Comparison of ENCODE assay signal across 8 cellular contexts in genomic region chr9:137534256-137535119, GRCh38. TPM values are rescaled to one million over a fixed set of nuclear protein-coding genes. Genes with fewer than 3 reads are reported as not detected.
DNase-seq lines count a peak whose midpoint lies in the region; ATAC-seq and TF ChIP-seq lines count a peak whose summit lies in the region.

No MANE protein-coding gene starts in this region.

- peaks cover 5% of the 10 kb centered on the region for H3K36me3 Mint-ChIP-seq in T-helper 1 cell treated with Interleukin-12 subunit alpha and Interleukin-12 subunit beta and Interleukin-4 antibody, amounts not matched to agents 30 μg/mL and 1 μg/mL, for 36 hours (ENCODE audit: low read depth)
- peaks cover 10% of the 10 kb centered on the region in 2 donors for H3K36me3 Mint-ChIP-seq in naive B cell

- no peak overlapping the region for H3K4me3 Mint-ChIP-seq in T-helper 1 cell treated with Interleukin-12 subunit alpha and Interleukin-12 subunit beta and Interleukin-4 antibody, amounts not matched to agents 30 μg/mL and 1 μg/mL, for 36 hours
- H3K4me3 Mint-ChIP-seq in naive B cell = peak overlapping the region in 5 of 8 donors; percentile 10 to 73 (median 37)

- DNase-seq in AG04449 (ENCODE audit: low read depth, low spot score) = no peak
- peak; percentile 31 for DNase-seq in GM04504 (ENCODE audit: low read depth)
- peak; percentile 84 for DNase-seq in NCI-H2029 treated with DMSO at 0.1 percent for 48 hours (lab: John Stamatoyannopoulos, UW)
- no peak for DNase-seq in epithelial cell of proximal tubule (ENCODE audit: low read depth)
- peak; percentile 28 for DNase-seq in naive B cell

- peaks cover 28% of the 10 kb centered on the region for H3K4me1 Mint-ChIP-seq in T-helper 1 cell treated with Interleukin-12 subunit alpha and Interleukin-12 subunit beta and Interleukin-4 antibody, amounts not matched to agents 30 μg/mL and 1 μg/mL, for 36 hours (ENCODE audit: low read depth)
- H3K4me1 Mint-ChIP-seq in naive B cell = peaks cover 41 to 51% (median 41%) of the 10 kb centered on the region in 3 donors

- peaks cover 11% of the 10 kb centered on the region for H3K9me3 Mint-ChIP-seq in T-helper 1 cell treated with Interleukin-12 subunit alpha and Interleukin-12 subunit beta and Interleukin-4 antibody, amounts not matched to agents 30 μg/mL and 1 μg/mL, for 36 hours
- H3K9me3 Mint-ChIP-seq in naive B cell = peaks cover 5 to 28% (median 11%) of the 10 kb centered on the region in 7 donors

- H3K4me3 ChIP-seq in AG04449 (ENCODE audit: low read depth, low read length) (no peak overlapping the region), epithelial cell of proximal tubule (ENCODE audit: low read depth, low read length) (no peak overlapping the region)

- POLR2A ChIA-PET in AG04449 (lab: Yijun Ruan, JAX) = no interaction called here

- ATAC-seq in naive B cell (ENCODE audit: low read depth in 2 of 2) = peak; percentile 33 to 57
- no peak for ATAC-seq in HG03025 (IDR thresholded peaks at IDR 0.05; ENCODE audit: low FRiP score, unreplicated experiment)
- no peak for ATAC-seq in GM21390 (IDR thresholded peaks at IDR 0.05; ENCODE audit: unreplicated experiment)

- CTCF ChIA-PET in AG04449 (lab: Yijun Ruan, JAX) = interaction anchor here (0.6 to 1.8 kb wide), 23 partner anchors 8 to 269 kb away, joined by 3 to 16 read pairs (median 4); partner anchors contain the start of genes DPH7, MRPL41 and PNPLA7

- peak overlapping the region; percentile 12 for H3K27ac Mint-ChIP-seq in T-helper 1 cell treated with Interleukin-12 subunit alpha and Interleukin-12 subunit beta and Interleukin-4 antibody, amounts not matched to agents 30 μg/mL and 1 μg/mL, for 36 hours
- peak overlapping the region; percentile 44 to 86 (median 76) for H3K27ac Mint-ChIP-seq in naive B cell

- peaks cover 3% of the 10 kb centered on the region for H3K27me3 Mint-ChIP-seq in T-helper 1 cell treated with Interleukin-12 subunit alpha and Interleukin-12 subunit beta and Interleukin-4 antibody, amounts not matched to agents 30 μg/mL and 1 μg/mL, for 36 hours (ENCODE audit: low read depth)
- no peaks in the 10 kb centered on the region for H3K27me3 Mint-ChIP-seq in naive B cell

- TF ChIP-seq CTCF in AG04449 (IDR thresholded peaks at IDR 0.05; ENCODE audit: insufficient read depth, low read length, missing control alignments) = peak; percentile 62
- peak; percentile 77 for TF ChIP-seq CTCF in epithelial cell of proximal tubule (conservative IDR thresholded peaks at IDR 0.05; ENCODE audit: low read depth, low read length)

RNA-seq across cellular contexts. Expression of gene PNPLA7, which starts 15.7 kb away (rescaled TPM):
- total RNA-seq in epithelial cell of proximal tubule = under 0.01 and 0.06 TPM in 2 replicates
- 1 to 10 TPM; 3.0 to 6.5 (median 5.8) TPM for polyA plus RNA-seq in naive B cell (ENCODE audit: low read depth in 6 of 6)

RNA-seq across cellular contexts. Expression of gene MRPL41, which starts 17.2 kb away (rescaled TPM):
- 110 and 125 TPM in 2 replicates for total RNA-seq in epithelial cell of proximal tubule
- polyA plus RNA-seq in naive B cell (ENCODE audit: low read depth in 6 of 6) = 10 to 100 TPM; 13.7 to 21.6 (median 19.9) TPM

RNA-seq across cellular contexts. Expression of gene DPH7, which starts 44.2 kb away (rescaled TPM):
- total RNA-seq in epithelial cell of proximal tubule = 35.3 and 42.2 TPM in 2 replicates
- 10 to 100 TPM; 19.1 to 53.9 (median 32.6) TPM for polyA plus RNA-seq in naive B cell (ENCODE audit: low read depth in 6 of 6)

RNA-seq across cellular contexts. Expression of gene ZMYND19, which starts 55.8 kb away (rescaled TPM):
- total RNA-seq in epithelial cell of proximal tubule = 30.4 and 45.0 TPM in 2 replicates
- 10 to 100 TPM in 1 of 6 donors, 1 to 10 TPM in 5; 4.2 to 13.3 (median 7.2) TPM for polyA plus RNA-seq in naive B cell (ENCODE audit: low read depth in 6 of 6)

Comparison
In these comparisons a context has a peak if more than half of its experiments do, and no peak if none do; other contexts are left out.
1. DNase-seq: peak in GM04504 (single experiment), NCI-H2029 treated with DMSO at 0.1 percent for 48 hours (single experiment) and naive B cell (single experiment); none in AG04449 (single experiment) and epithelial cell of proximal tubule (single experiment).
2. ATAC-seq: peak in naive B cell (2 of 2); none in HG03025 (single experiment) and GM21390 (single experiment).